ENCODE assay signal across 1 cellular context in the genomic region with DNA sequence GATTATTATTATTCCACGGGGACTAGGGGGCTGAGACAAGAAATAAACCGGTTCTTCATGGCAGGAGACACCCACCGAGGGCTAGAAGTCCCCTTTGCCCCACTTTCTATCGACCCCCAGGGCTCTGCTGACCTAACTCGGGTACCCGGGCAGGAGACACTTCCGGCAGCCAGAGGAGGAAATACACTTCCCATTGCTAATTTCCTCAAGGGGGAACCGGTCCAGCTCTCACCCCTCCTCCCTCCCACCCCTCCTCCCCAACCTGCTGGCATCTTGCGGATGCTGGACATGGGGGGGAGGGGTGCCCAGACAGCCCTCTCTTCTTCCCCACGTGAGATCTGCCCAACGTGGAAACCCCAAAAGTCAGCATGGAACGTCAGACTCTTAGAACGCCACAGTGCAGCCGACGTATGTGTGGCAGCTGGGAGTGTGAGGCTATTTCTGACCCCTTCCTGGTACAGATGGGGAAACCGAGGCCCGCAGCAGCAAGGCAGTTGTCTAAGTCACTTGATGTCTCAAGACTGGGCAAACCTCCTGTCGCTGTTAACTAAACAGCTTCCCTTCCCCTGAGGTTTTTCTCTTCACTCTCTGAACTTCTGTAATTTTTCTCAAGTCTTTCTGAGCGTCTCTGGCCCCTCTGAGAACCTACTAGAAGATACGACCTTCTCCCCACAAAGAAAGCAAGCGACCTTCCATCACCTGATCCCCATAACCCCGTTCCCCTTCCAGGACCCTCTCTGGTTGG.
TF ChIP-seq lines count a peak whose summit lies in the region.

No MANE protein-coding gene starts in this region.

TF ChIP-seq in GM12878, 131 proteins besides CTCF, POLR2A, EP300 and RAD21 (continued from another document):
- TF ChIP-seq, protein P1, sequence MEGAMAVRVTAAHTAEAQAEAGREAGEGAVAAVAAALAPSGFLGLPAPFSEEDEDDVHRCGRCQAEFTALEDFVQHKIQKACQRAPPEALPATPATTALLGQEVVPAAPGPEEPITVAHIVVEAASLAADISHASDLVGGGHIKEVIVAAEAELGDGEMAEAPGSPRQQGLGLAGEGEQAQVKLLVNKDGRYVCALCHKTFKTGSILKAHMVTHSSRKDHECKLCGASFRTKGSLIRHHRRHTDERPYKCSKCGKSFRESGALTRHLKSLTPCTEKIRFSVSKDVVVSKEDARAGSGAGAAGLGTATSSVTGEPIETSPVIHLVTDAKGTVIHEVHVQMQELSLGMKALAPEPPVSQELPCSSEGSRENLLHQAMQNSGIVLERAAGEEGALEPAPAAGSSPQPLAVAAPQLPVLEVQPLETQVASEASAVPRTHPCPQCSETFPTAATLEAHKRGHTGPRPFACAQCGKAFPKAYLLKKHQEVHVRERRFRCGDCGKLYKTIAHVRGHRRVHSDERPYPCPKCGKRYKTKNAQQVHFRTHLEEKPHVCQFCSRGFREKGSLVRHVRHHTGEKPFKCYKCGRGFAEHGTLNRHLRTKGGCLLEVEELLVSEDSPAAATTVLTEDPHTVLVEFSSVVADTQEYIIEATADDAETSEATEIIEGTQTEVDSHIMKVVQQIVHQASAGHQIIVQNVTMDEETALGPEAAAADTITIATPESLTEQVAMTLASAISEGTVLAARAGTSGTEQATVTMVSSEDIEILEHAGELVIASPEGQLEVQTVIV (IDR thresholded peaks at IDR 0.05; ENCODE audit: borderline replicate concordance, partially characterized antibody), result no peak
- TF ChIP-seq ZNF207 (IDR thresholded peaks at IDR 0.05; ENCODE audit: borderline replicate concordance), result no peak
- TF ChIP-seq, protein P2, sequence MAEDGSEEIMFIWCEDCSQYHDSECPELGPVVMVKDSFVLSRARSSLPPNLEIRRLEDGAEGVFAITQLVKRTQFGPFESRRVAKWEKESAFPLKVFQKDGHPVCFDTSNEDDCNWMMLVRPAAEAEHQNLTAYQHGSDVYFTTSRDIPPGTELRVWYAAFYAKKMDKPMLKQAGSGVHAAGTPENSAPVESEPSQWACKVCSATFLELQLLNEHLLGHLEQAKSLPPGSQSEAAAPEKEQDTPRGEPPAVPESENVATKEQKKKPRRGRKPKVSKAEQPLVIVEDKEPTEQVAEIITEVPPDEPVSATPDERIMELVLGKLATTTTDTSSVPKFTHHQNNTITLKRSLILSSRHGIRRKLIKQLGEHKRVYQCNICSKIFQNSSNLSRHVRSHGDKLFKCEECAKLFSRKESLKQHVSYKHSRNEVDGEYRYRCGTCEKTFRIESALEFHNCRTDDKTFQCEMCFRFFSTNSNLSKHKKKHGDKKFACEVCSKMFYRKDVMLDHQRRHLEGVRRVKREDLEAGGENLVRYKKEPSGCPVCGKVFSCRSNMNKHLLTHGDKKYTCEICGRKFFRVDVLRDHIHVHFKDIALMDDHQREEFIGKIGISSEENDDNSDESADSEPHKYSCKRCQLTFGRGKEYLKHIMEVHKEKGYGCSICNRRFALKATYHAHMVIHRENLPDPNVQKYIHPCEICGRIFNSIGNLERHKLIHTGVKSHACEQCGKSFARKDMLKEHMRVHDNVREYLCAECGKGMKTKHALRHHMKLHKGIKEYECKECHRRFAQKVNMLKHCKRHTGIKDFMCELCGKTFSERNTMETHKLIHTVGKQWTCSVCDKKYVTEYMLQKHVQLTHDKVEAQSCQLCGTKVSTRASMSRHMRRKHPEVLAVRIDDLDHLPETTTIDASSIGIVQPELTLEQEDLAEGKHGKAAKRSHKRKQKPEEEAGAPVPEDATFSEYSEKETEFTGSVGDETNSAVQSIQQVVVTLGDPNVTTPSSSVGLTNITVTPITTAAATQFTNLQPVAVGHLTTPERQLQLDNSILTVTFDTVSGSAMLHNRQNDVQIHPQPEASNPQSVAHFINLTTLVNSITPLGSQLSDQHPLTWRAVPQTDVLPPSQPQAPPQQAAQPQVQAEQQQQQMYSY (CRISPR knock-in tag; IDR thresholded peaks at IDR 0.05), result no peak
- TF ChIP-seq FOXK2 (IDR thresholded peaks at IDR 0.05), result no peak
- 0 out of 2 replicates have a peak, but pooled peaks have one; percentile 64 for TF ChIP-seq EZH2 (IDR thresholded peaks at IDR 0.05; ENCODE audit: borderline replicate concordance, control insufficient read depth, low read depth, low read length)
- no peak for TF ChIP-seq JUNB (IDR thresholded peaks at IDR 0.05)
- no peak for TF ChIP-seq HCFC1 (IDR thresholded peaks at IDR 0.05; ENCODE audit: low read length)
